ENCODE assay signal across 23 cellular contexts in genomic region chr9:8558176-8558575, GRCh38.
DNase-seq lines count a peak whose midpoint lies in the region; ATAC-seq and TF ChIP-seq lines count a peak whose summit lies in the region.
"Had no signal": no experiment of that assay in that cellular context is flagged by ENCODE, and none has a peak within 500 bp of the region (broad histone marks: within the 10 kb centered on the region; RNA-seq: fewer than 3 reads in every experiment).

No MANE protein-coding gene starts in this region.

- WGBS in smooth muscle cell (ENCODE audit: low lambda C conversion rate), result 65% methylated on average over 2 of the region's 2 CpGs

- no peaks in the 10 kb centered on the region for H3K27me3 ChIP-seq in fibroblast of lung (ENCODE audit: control insufficient read depth, insufficient read depth, low read length)
- H3K27me3 ChIP-seq in smooth muscle cell (ENCODE audit: low read depth), result no peaks in the 10 kb centered on the region
- H3K27me3 ChIP-seq: transverse colon had no signal

- H3K27ac ChIP-seq in fibroblast of lung (ENCODE audit: insufficient read depth, low read length), result no peak overlapping the region
- no peak overlapping the region for H3K27ac ChIP-seq in smooth muscle cell (ENCODE audit: low read depth)
- H3K27ac ChIP-seq: HL-60, KMS-11, psoas muscle, transverse colon, WERI-Rb-1 had no signal

- H3K4me3 ChIP-seq in fibroblast of lung (replicated peaks in 1 of 4; ENCODE audit: control extremely low read depth in 1 of 4, insufficient read depth in 1 of 4, low read depth in 3 of 4, low read length in 4 of 4) (no peak overlapping the region), mucosa of descending colon (no peak overlapping the region), smooth muscle cell (no peak overlapping the region)
- H3K4me3 ChIP-seq: GM23338, psoas muscle, transverse colon had no signal

- no peak overlapping the region for H3K9ac ChIP-seq in fibroblast of lung (ENCODE audit: insufficient read depth, low read length)
- H3K9ac ChIP-seq in smooth muscle cell (ENCODE audit: low read depth), result no peak overlapping the region
- H3K9ac ChIP-seq: KMS-11 had no signal

- H2AFZ ChIP-seq in fibroblast of lung (ENCODE audit: low read length), result no peak overlapping the region
- H2AFZ ChIP-seq in smooth muscle cell (ENCODE audit: low read depth), result no peak overlapping the region
- H2AFZ ChIP-seq: GM23338 had no signal

- intact Hi-C loops in mucosa of descending colon (cut with DNase I, micrococcal nuclease), result no loop called here

- H3K79me2 ChIP-seq in fibroblast of lung (ENCODE audit: control insufficient read depth, insufficient read depth, low read length) (no peaks in the 10 kb centered on the region), smooth muscle cell (ENCODE audit: low read depth) (no peaks in the 10 kb centered on the region)

- TF ChIP-seq CTCF in fibroblast of lung (conservative IDR thresholded peaks at IDR 0.05 in 1 of 2, IDR thresholded peaks at IDR 0.05 in 1 of 2; ENCODE audit: low read depth in 1 of 2, low read length in 2 of 2) (no peak), mucosa of descending colon (IDR thresholded peaks at IDR 0.05) (no peak), smooth muscle cell (IDR thresholded peaks at IDR 0.05; ENCODE audit: borderline replicate concordance, insufficient read depth, poor library complexity, severe bottlenecking) (no peak)

- H3K9me3 ChIP-seq in fibroblast of lung (ENCODE audit: control insufficient read depth, insufficient read depth, low read depth, low read length) (no peaks in the 10 kb centered on the region), mucosa of descending colon (no peaks in the 10 kb centered on the region), smooth muscle cell (replicated peaks; ENCODE audit: low read depth) (no peaks in the 10 kb centered on the region)
- H3K9me3 ChIP-seq: Caco-2, psoas muscle, transverse colon had no signal

- ATAC-seq in mucosa of descending colon, result peak; percentile 18
- no peak for ATAC-seq in GM21529 (IDR thresholded peaks at IDR 0.05; ENCODE audit: unreplicated experiment)
- no peak for ATAC-seq in HG02798 (IDR thresholded peaks at IDR 0.05; ENCODE audit: poor library complexity, unreplicated experiment)
- ATAC-seq: activated T-cell treated with anti-CD3 and anti-CD28 coated beads, Interleukin-2, amount 50 U/mL, for 4 hours; GM23338; stimulated activated naive B cell treated with anti-CD40 and anti-IgM and Interleukin-4, amounts not matched to agents 10 μg/mL and 1 μg/mL and 100 μg/mL, for 72 hours had no signal

- H3K4me2 ChIP-seq in fibroblast of lung (ENCODE audit: extremely low read depth, insufficient read depth, low read length) (no peak overlapping the region), smooth muscle cell (no peak overlapping the region)
- H3K4me2 ChIP-seq: GM23338, KMS-11 had no signal

- no peaks in the 10 kb centered on the region for H3F3A ChIP-seq in smooth muscle cell (ENCODE audit: low read depth)

- H3K4me1 ChIP-seq in fibroblast of lung (ENCODE audit: control insufficient read depth, extremely low read depth, insufficient read depth, low read length) (no peaks in the 10 kb centered on the region), mucosa of descending colon (ENCODE audit: low read depth) (peaks cover 4% of the 10 kb centered on the region), smooth muscle cell (ENCODE audit: low read depth) (peaks cover 9% of the 10 kb centered on the region)
- H3K4me1 ChIP-seq: psoas muscle, transverse colon had no signal

- no peaks in the 10 kb centered on the region for H3K36me3 ChIP-seq in fibroblast of lung (ENCODE audit: control insufficient read depth, insufficient read depth, low read length)
- H3K36me3 ChIP-seq in mucosa of descending colon (ENCODE audit: low read depth), result no peaks in the 10 kb centered on the region
- H3K36me3 ChIP-seq in smooth muscle cell (ENCODE audit: low read depth), result no peaks in the 10 kb centered on the region
- H3K36me3 ChIP-seq: transverse colon, WERI-Rb-1 had no signal

- peak; percentile 88 for DNase-seq in HT1080 (ENCODE audit: low read depth)
- DNase-seq in amniotic epithelial cell (ENCODE audit: low read depth), result peak; percentile 32
- peak; percentile 48 to 61 for DNase-seq in fibroblast of lung (ENCODE audit: low read depth in 2 of 2)
- no peak for DNase-seq in mucosa of descending colon
- DNase-seq in smooth muscle cell (lab: John Stamatoyannopoulos, UW; ENCODE audit: unreplicated experiment), result no peak
- no peak for DNase-seq in stimulated activated CD4-positive, alpha-beta T cell treated with anti-CD3 and anti-CD28 coated beads, Interleukin-15, amount 100 ng/mL, for 24 hours
- DNase-seq: activated CD4-positive, alpha-beta memory T cell treated with anti-CD3 and anti-CD28 coated beads for 36 hours; activated T-cell treated with anti-CD3 and anti-CD28 coated beads, Interleukin-2, amount 50 U/mL, for 4 hours; Caco-2; GF-D8; glutamatergic neuron; NCI-H1105; NCI-H774; psoas muscle; stimulated activated naive B cell treated with anti-CD40 and anti-IgM and Interleukin-4, amounts not matched to agents 10 μg/mL and 1 μg/mL and 100 μg/mL, for 72 hours; SW 1271; transverse colon; WERI-Rb-1 had no signal

- H4K20me1 ChIP-seq in fibroblast of lung (ENCODE audit: control insufficient read depth, extremely low read depth, insufficient read depth, low read length) (no peaks in the 10 kb centered on the region), smooth muscle cell (ENCODE audit: low read depth) (no peaks in the 10 kb centered on the region)

Comparison
In these comparisons a context has a peak if more than half of its experiments do, and no peak if none do; other contexts are left out.
1. DNase-seq: peak in HT1080 (single experiment), amniotic epithelial cell (single experiment) and fibroblast of lung (2 of 2); none in mucosa of descending colon (0 of 3), smooth muscle cell (single experiment) and stimulated activated CD4-positive, alpha-beta T cell treated with anti-CD3 and anti-CD28 coated beads, Interleukin-15, amount 100 ng/mL, for 24 hours (single experiment).